ENCODE assay signal across 8 cellular contexts in the genomic region with DNA sequence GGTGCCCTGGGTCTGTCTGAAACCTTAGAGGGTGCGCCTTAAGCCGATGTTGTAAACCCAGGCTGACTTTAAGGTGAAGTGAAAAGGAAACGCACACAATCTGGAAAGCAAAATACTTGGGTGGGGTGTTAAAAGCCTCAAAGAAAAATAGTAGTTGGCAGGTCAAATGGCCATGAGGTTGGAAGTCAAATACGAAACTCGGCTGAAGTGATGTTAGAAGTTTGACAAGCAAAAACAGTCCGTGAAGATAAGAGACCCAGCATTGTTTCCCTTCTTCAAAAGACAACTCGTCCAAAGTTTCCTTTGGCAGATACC. TPM values are rescaled to one million over a fixed set of nuclear protein-coding genes. Genes with fewer than 3 reads are reported as not detected.
DNase-seq lines count a peak whose midpoint lies in the region; ATAC-seq, FAIRE-seq and TF ChIP-seq lines count a peak whose summit lies in the region.

No MANE protein-coding gene starts in this region.

- no peak overlapping the region for H3K27ac Mint-ChIP-seq in activated naive CD4-positive, alpha-beta T cell treated with anti-CD3 and anti-CD28 coated beads for 36 hours
- H3K27ac Mint-ChIP-seq in activated naive CD4-positive, alpha-beta T cell treated with anti-CD3 and anti-CD28 coated beads, Interleukin-2, amount 50 U/mL, for 72 hours, result peak overlapping the region in 1 of 2 donors; percentile 86
- H3K27ac Mint-ChIP-seq in type B pancreatic cell, result peak overlapping the region; percentile 80

- peaks cover 38% of the 10 kb centered on the region for H3K4me1 Mint-ChIP-seq in activated naive CD4-positive, alpha-beta T cell treated with anti-CD3 and anti-CD28 coated beads for 36 hours (ENCODE audit: low read depth)
- peaks cover 28% of the 10 kb centered on the region for H3K4me1 Mint-ChIP-seq in type B pancreatic cell (ENCODE audit: unreplicated experiment)

- no peaks in the 10 kb centered on the region for H3K9me3 ChIP-seq in body of pancreas
- no peaks in the 10 kb centered on the region for H3K9me3 ChIP-seq in lung (ENCODE audit: control insufficient read depth in 2 of 2, insufficient read depth in 1 of 2, low read length in 1 of 2)

- CTCF ChIA-PET in activated naive CD4-positive, alpha-beta T cell treated with anti-CD3 and anti-CD28 coated beads for 36 hours (lab: Charles Lee), result no interaction called here

- intact Hi-C loops in activated naive CD4-positive, alpha-beta T cell treated with anti-CD3 and anti-CD28 coated beads for 36 hours (cut with micrococcal nuclease), result loop anchor here (1.0 to 5.0 kb wide), 4 partner anchors 11 to 591 kb away; partner anchors contain the start of genes GPATCH11, HEATR5B and PRKD3
- intact Hi-C loops in body of pancreas (cut with DNase I), result no loop called here

- TF ChIP-seq POLR2A in body of pancreas (IDR thresholded peaks at IDR 0.05) (no peak), H54 (IDR thresholded peaks at IDR 0.05; ENCODE audit: low read depth, low read length) (no peak)

- DNase-seq in activated naive CD4-positive, alpha-beta T cell treated with anti-CD3 and anti-CD28 coated beads for 36 hours, result no peak
- DNase-seq in activated naive CD4-positive, alpha-beta T cell treated with anti-CD3 and anti-CD28 coated beads, Interleukin-2, amount 50 U/mL, for 72 hours (ENCODE audit: low spot score in 2 of 2), result no peak
- DNase-seq in body of pancreas, result no peak
- no peak for DNase-seq in lung (ENCODE audit: low spot score)
- DNase-seq in type B pancreatic cell (ENCODE audit: extremely low spot score, unreplicated experiment), result no peak
- DNase-seq in D721Med (ENCODE audit: insufficient read length, low spot score), result no peak
- no peak for DNase-seq in NCI-H524 treated with DMSO at 0.1 percent for 48 hours (lab: John Stamatoyannopoulos, UW)
- no peak for DNase-seq in H54 (ENCODE audit: insufficient read length, low spot score)

- H3K9me3 Mint-ChIP-seq in activated naive CD4-positive, alpha-beta T cell treated with anti-CD3 and anti-CD28 coated beads for 36 hours, result no peaks in the 10 kb centered on the region
- no peaks in the 10 kb centered on the region for H3K9me3 Mint-ChIP-seq in activated naive CD4-positive, alpha-beta T cell treated with anti-CD3 and anti-CD28 coated beads, Interleukin-2, amount 50 U/mL, for 72 hours
- H3K9me3 Mint-ChIP-seq in type B pancreatic cell, result no peaks in the 10 kb centered on the region

- no peaks in the 10 kb centered on the region for H3K27me3 ChIP-seq in body of pancreas
- H3K27me3 ChIP-seq in lung (ENCODE audit: control insufficient read depth, insufficient read depth), result no peaks in the 10 kb centered on the region

- ATAC-seq in activated naive CD4-positive, alpha-beta T cell treated with anti-CD3 and anti-CD28 coated beads, Interleukin-2, amount 50 U/mL, for 72 hours, result no peak
- ATAC-seq in body of pancreas (no peak), lung (ENCODE audit: insufficient read depth, low FRiP score) (no peak)

- peak overlapping the region; percentile 87 to 95 (median 92) for H3K27ac ChIP-seq in body of pancreas
- H3K27ac ChIP-seq in lung (ENCODE audit: low read depth in 1 of 2, low read length in 1 of 2), result peak overlapping the region; percentile 93 to 96

- no peaks in the 10 kb centered on the region for H3K27me3 Mint-ChIP-seq in activated naive CD4-positive, alpha-beta T cell treated with anti-CD3 and anti-CD28 coated beads for 36 hours (ENCODE audit: low read depth)
- H3K27me3 Mint-ChIP-seq in type B pancreatic cell, result peaks cover 11% of the 10 kb centered on the region

- H3K4me1 ChIP-seq in body of pancreas (peaks cover 20% of the 10 kb centered on the region), lung (ENCODE audit: control insufficient read depth in 2 of 2, insufficient read depth in 2 of 2, low read length in 2 of 2) (peaks cover 1 to 2% of the 10 kb centered on the region in 2 donors)

- H3K4me3 ChIP-seq in body of pancreas, result peak overlapping the region; percentile 85 to 97
- H3K4me3 ChIP-seq in lung, result no peak overlapping the region

- H3K36me3 ChIP-seq in body of pancreas (replicated peaks in 1 of 2; ENCODE audit: insufficient read depth in 1 of 2, low read depth in 2 of 2) (no peaks in the 10 kb centered on the region), lung (ENCODE audit: control insufficient read depth in 2 of 2, insufficient read depth in 2 of 2, low read length in 2 of 2) (no peaks in the 10 kb centered on the region)

- H3K36me3 Mint-ChIP-seq in activated naive CD4-positive, alpha-beta T cell treated with anti-CD3 and anti-CD28 coated beads for 36 hours (ENCODE audit: low read depth), result no peaks in the 10 kb centered on the region
- H3K36me3 Mint-ChIP-seq in activated naive CD4-positive, alpha-beta T cell treated with anti-CD3 and anti-CD28 coated beads, Interleukin-2, amount 50 U/mL, for 72 hours, result peaks cover 8 to 19% of the 10 kb centered on the region in 2 donors
- peaks cover 8% of the 10 kb centered on the region for H3K36me3 Mint-ChIP-seq in type B pancreatic cell

- H3K4me3 Mint-ChIP-seq in activated naive CD4-positive, alpha-beta T cell treated with anti-CD3 and anti-CD28 coated beads for 36 hours, result peak overlapping the region; percentile 75
- H3K4me3 Mint-ChIP-seq in type B pancreatic cell, result peak overlapping the region; percentile 87

- WGBS in body of pancreas, 2 donors, result 8 to 12% methylated on average over 6 to 7 of the region's 7 CpGs
- 8 to 23% methylated on average over 7 of the region's 7 CpGs for WGBS in lung, 2 donors

- FAIRE-seq in D721Med (lab: Jason Lieb, UNC), result no peak
- no peak for FAIRE-seq in H54 (lab: Jason Lieb, UNC)

- no peak for TF ChIP-seq CTCF in body of pancreas (IDR thresholded peaks at IDR 0.05)
- TF ChIP-seq CTCF in lung (IDR thresholded peaks at IDR 0.05; ENCODE audit: control extremely low read depth, extremely low read depth), result no peak
- no peak for TF ChIP-seq CTCF in type B pancreatic cell (conservative IDR thresholded peaks at IDR 0.05)
- TF ChIP-seq CTCF in D721Med (IDR thresholded peaks at IDR 0.05; ENCODE audit: insufficient read depth, missing control alignments), result no peak

RNA-seq across cellular contexts. Expression of gene CDC42EP3, which starts 1.4 kb away (rescaled TPM):
- 1 to 10 TPM; 8.5 to 9.4 TPM for total RNA-seq in activated naive CD4-positive, alpha-beta T cell treated with anti-CD3 and anti-CD28 coated beads for 36 hours
- 10 to 100 TPM; 11.1 to 12.5 TPM for total RNA-seq in activated naive CD4-positive, alpha-beta T cell treated with anti-CD3 and anti-CD28 coated beads, Interleukin-2, amount 50 U/mL, for 72 hours
- total RNA-seq in body of pancreas (1 to 10 TPM; 5.3 to 7.8 TPM), lung (10 to 100 TPM; 38.7 to 59.0 TPM), type B pancreatic cell (ENCODE audit: low replicate concordance) (43.7 and 65.4 TPM in 2 replicates)
- 10 to 100 TPM; 22.9 to 37.4 TPM for polyA plus RNA-seq in lung
